In genomic region chr11:129853508-129854228, GRCh38 we compare ENCODE assay signal across 9 cellular contexts. TPM values are rescaled to one million over a fixed set of nuclear protein-coding genes. Genes with fewer than 3 reads are reported as not detected.
DNase-seq lines count a peak whose midpoint lies in the region; FAIRE-seq and TF ChIP-seq lines count a peak whose summit lies in the region.
"Had no signal": no experiment of that assay in that cellular context is flagged by ENCODE, and none has a peak within 500 bp of the region (broad histone marks: within the 10 kb centered on the region; RNA-seq: fewer than 3 reads in every experiment).

No MANE protein-coding gene starts in this region.

- H3K36me3 ChIP-seq in colonic mucosa (peaks cover 4% of the 10 kb centered on the region), neural progenitor cell (no peaks in the 10 kb centered on the region)

- no peaks in the 10 kb centered on the region for H3K79me2 ChIP-seq in neural progenitor cell (ENCODE audit: low read depth)

- no peak for TF ChIP-seq POLR2A in GM12891 (IDR thresholded peaks at IDR 0.05; ENCODE audit: low read depth, low read length)

- peaks cover 4% of the 10 kb centered on the region for H3K4me1 ChIP-seq in colonic mucosa
- H3K4me1 ChIP-seq in neural progenitor cell: peaks cover 3% of the 10 kb centered on the region

- TF ChIP-seq CTCF in colonic mucosa (IDR thresholded peaks at IDR 0.05): no peak
- TF ChIP-seq CTCF in neural progenitor cell (IDR thresholded peaks at IDR 0.05): no peak

- peak overlapping the region; percentile 70 for H3K4me3 Mint-ChIP-seq in T-helper 2 cell treated with Interferon-gamma antibody and Interleukin-4, amounts not matched to agents 5 μg/mL and 100 μg/mL, for 36 hours
- no peak overlapping the region for H3K4me3 Mint-ChIP-seq in neural progenitor cell

- H3K27ac ChIP-seq in colonic mucosa: peak overlapping the region; percentile 75
- H3K27ac ChIP-seq in neural progenitor cell: no peak overlapping the region

- intact Hi-C loops in colonic mucosa (cut with DNase I): loop anchor here (10.0 kb wide), 1 partner anchor 69 kb away; no protein-coding TSS in a partner anchor

- peak overlapping the region; percentile 96 for H3K27ac Mint-ChIP-seq in T-helper 2 cell treated with Interferon-gamma antibody and Interleukin-4, amounts not matched to agents 5 μg/mL and 100 μg/mL, for 36 hours
- H3K27ac Mint-ChIP-seq in neural progenitor cell: no peak overlapping the region

- H3K27me3 ChIP-seq in colonic mucosa (no peaks in the 10 kb centered on the region), neural progenitor cell (no peaks in the 10 kb centered on the region)

- no peaks in the 10 kb centered on the region for H3F3A ChIP-seq in neural progenitor cell (ENCODE audit: low read depth)

- H3K9ac ChIP-seq in colonic mucosa (ENCODE audit: low read depth in 2 of 2, low read length in 2 of 2) (peak overlapping the region in 1 of 2 donors; percentile 31), neural progenitor cell (no peak overlapping the region)

- H3K4me1 Mint-ChIP-seq in T-helper 2 cell treated with Interferon-gamma antibody and Interleukin-4, amounts not matched to agents 5 μg/mL and 100 μg/mL, for 36 hours (ENCODE audit: low read depth): peaks cover 29% of the 10 kb centered on the region
- peaks cover 3% of the 10 kb centered on the region for H3K4me1 Mint-ChIP-seq in neural progenitor cell

- no peaks in the 10 kb centered on the region for H3K27me3 Mint-ChIP-seq in T-helper 2 cell treated with Interferon-gamma antibody and Interleukin-4, amounts not matched to agents 5 μg/mL and 100 μg/mL, for 36 hours (ENCODE audit: low read depth)
- H3K27me3 Mint-ChIP-seq in neural progenitor cell (ENCODE audit: insufficient read depth, low read depth): peaks cover 3% of the 10 kb centered on the region

- peak; percentile 6 for DNase-seq in SKM-1 (lab: John Stamatoyannopoulos, UW; ENCODE audit: unreplicated experiment)
- no peak for DNase-seq in SKM-1 treated with dmso at 0.1 percent for 144 hours (lab: John Stamatoyannopoulos, UW; ENCODE audit: unreplicated experiment)
- peak; percentile 13 for DNase-seq in T-helper 2 cell treated with Interferon-gamma antibody and Interleukin-4, amounts not matched to agents 5 μg/mL and 100 μg/mL, for 36 hours (ENCODE audit: low spot score)
- peak; percentile 88 for DNase-seq in colonic mucosa
- DNase-seq in stimulated activated CD4-positive, alpha-beta T cell treated with anti-CD3 and anti-CD28 coated beads, Interleukin-15, amount 100 ng/mL, for 1 hour (ENCODE audit: low read depth in 1 of 2, low spot score in 1 of 2): peak; percentile 4 to 45
- DNase-seq in NCI-H82 treated with DMSO at 0.1 percent for 48 hours (lab: John Stamatoyannopoulos, UW; ENCODE audit: unreplicated experiment): no peak
- no peak for DNase-seq in neural progenitor cell (ENCODE audit: low spot score)
- no peak for DNase-seq in GM12891 (ENCODE audit: insufficient read length, low spot score)

- no peak overlapping the region for H3K4me2 ChIP-seq in neural progenitor cell

- H3K9me3 Mint-ChIP-seq in T-helper 2 cell treated with Interferon-gamma antibody and Interleukin-4, amounts not matched to agents 5 μg/mL and 100 μg/mL, for 36 hours: no peaks in the 10 kb centered on the region
- no peaks in the 10 kb centered on the region for H3K9me3 Mint-ChIP-seq in neural progenitor cell

- no peaks in the 10 kb centered on the region for H4K20me1 ChIP-seq in neural progenitor cell (ENCODE audit: low read depth)

- H3K9me3 ChIP-seq in colonic mucosa (no peaks in the 10 kb centered on the region), neural progenitor cell (ENCODE audit: low read depth) (no peaks in the 10 kb centered on the region)

- no peak for FAIRE-seq in GM12891 (lab: Jason Lieb, UNC)

- no peak overlapping the region for H2AFZ ChIP-seq in neural progenitor cell (replicated peaks)

- H3K4me3 ChIP-seq in colonic mucosa (no peak overlapping the region), neural progenitor cell (no peak overlapping the region)

- H3K36me3 Mint-ChIP-seq in T-helper 2 cell treated with Interferon-gamma antibody and Interleukin-4, amounts not matched to agents 5 μg/mL and 100 μg/mL, for 36 hours (ENCODE audit: low read depth): peaks cover 2% of the 10 kb centered on the region
- peaks cover 5% of the 10 kb centered on the region for H3K36me3 Mint-ChIP-seq in neural progenitor cell

TF ChIP-seq in GM12891, 5 proteins besides CTCF, POLR2A, EP300 and RAD21:
- no peak for TF ChIP-seq POLR2AphosphoS5 (IDR thresholded peaks at IDR 0.05; ENCODE audit: low read depth, low read length)
- no peak for TF ChIP-seq SPI1 (IDR thresholded peaks at IDR 0.05; ENCODE audit: low read depth, low read length)
- TF ChIP-seq PAX5 (IDR thresholded peaks at IDR 0.05; ENCODE audit: insufficient read depth, low read length, severe bottlenecking): no peak
- no peak for TF ChIP-seq TAF1 (IDR thresholded peaks at IDR 0.05; ENCODE audit: low read depth, low read length)
- no peak for TF ChIP-seq POU2F2 (IDR thresholded peaks at IDR 0.05; ENCODE audit: low read depth, low read length)
TF ChIP-seq in GM12891: peak in this region for 0.

RNA-seq across cellular contexts. Expression of gene TMEM45B, which starts 38.0 kb away (rescaled TPM):
- total RNA-seq in colonic mucosa (100 to 1,000 TPM; 191 to 303 TPM), neural progenitor cell (ENCODE audit: low replicate concordance) (not detected in 2 replicates)
- not detected for polyA plus RNA-seq in GM12891 (2012; ENCODE audit: low read depth, missing spikeins)
- polyA plus RNA-seq: neural cell had no signal

RNA-seq across cellular contexts. Expression of gene NFRKB, which starts 41.7 kb away (rescaled TPM):
- total RNA-seq in colonic mucosa (10 to 100 TPM; 18.5 to 19.2 TPM), neural progenitor cell (ENCODE audit: low replicate concordance) (33.5 and 56.3 TPM in 2 replicates)
- polyA plus RNA-seq in GM12891 (2012; ENCODE audit: low read depth, missing spikeins): 9.8 TPM

Comparison
In these comparisons a context has a peak if more than half of its experiments do, and no peak if none do; other contexts are left out.
1. DNase-seq: peak in SKM-1 (single experiment), T-helper 2 cell treated with Interferon-gamma antibody and Interleukin-4, amounts not matched to agents 5 μg/mL and 100 μg/mL, for 36 hours (single experiment), colonic mucosa (single experiment) and stimulated activated CD4-positive, alpha-beta T cell treated with anti-CD3 and anti-CD28 coated beads, Interleukin-15, amount 100 ng/mL, for 1 hour (2 of 2); none in SKM-1 treated with dmso at 0.1 percent for 144 hours (single experiment), NCI-H82 treated with DMSO at 0.1 percent for 48 hours (single experiment), neural progenitor cell (single experiment) and GM12891 (single experiment).
2. RNA of gene TMEM45B, which starts 38.0 kb away (total RNA-seq): 191 to 303 TPM in colonic mucosa; not detected in neural progenitor cell; every median in the first group is over 100 times any median in the second.